22 cellular contexts compared by ENCODE assay signal in genomic region chr11:77120571-77120970, GRCh38. TPM values are rescaled to one million over a fixed set of nuclear protein-coding genes. Genes with fewer than 3 reads are reported as not detected.
DNase-seq lines count a peak whose midpoint lies in the region; ATAC-seq, FAIRE-seq and TF ChIP-seq lines count a peak whose summit lies in the region.
"Had no signal": no experiment of that assay in that cellular context is flagged by ENCODE, and none has a peak within 500 bp of the region (broad histone marks: within the 10 kb centered on the region; RNA-seq: fewer than 3 reads in every experiment).

No MANE protein-coding gene starts in this region.

- no peaks in the 10 kb centered on the region for H3K36me3 ChIP-seq in left ventricle myocardium inferior
- peaks cover 7% of the 10 kb centered on the region; the same call in 1 of the 2 replicates for H3K36me3 ChIP-seq in Loucy (ENCODE audit: insufficient read depth, low read length)
- H3K36me3 ChIP-seq in kidney (ENCODE audit: control insufficient read depth in 1 of 2, insufficient read depth in 2 of 2, low read length in 2 of 2): peaks cover 0 to 6% of the 10 kb centered on the region in 2 donors

- TF ChIP-seq CTCF in left ventricle myocardium inferior (IDR thresholded peaks at IDR 0.05; ENCODE audit: borderline replicate concordance): no peak
- TF ChIP-seq CTCF in Loucy (conservative IDR thresholded peaks at IDR 0.05; ENCODE audit: low read length): no peak
- no peak for TF ChIP-seq CTCF in kidney (IDR thresholded peaks at IDR 0.05; ENCODE audit: borderline replicate concordance, extremely low read depth, insufficient read depth)

- H3K4me1 Mint-ChIP-seq in activated CD4-positive, alpha-beta T cell treated with anti-CD3 and anti-CD28 coated beads, Interleukin-2, amount 10 ng/mL, durations not matched to agents 24 days and 14 days: no peaks in the 10 kb centered on the region
- H3K4me1 Mint-ChIP-seq: CD4-positive, CD25-positive, alpha-beta regulatory T cell; H9 had no signal

- no peaks in the 10 kb centered on the region for H3K27me3 ChIP-seq in left ventricle myocardium inferior (ENCODE audit: low read depth)
- no peaks in the 10 kb centered on the region for H3K27me3 ChIP-seq in Loucy (ENCODE audit: insufficient read depth, low read length, poor library complexity, severe bottlenecking)

- no peak overlapping the region for H2AFZ ChIP-seq in Loucy (ENCODE audit: low read length)

- no peaks in the 10 kb centered on the region for H3K79me2 ChIP-seq in Loucy (ENCODE audit: insufficient read depth, low read length)

- H3K4me3 Mint-ChIP-seq in activated CD4-positive, alpha-beta T cell treated with anti-CD3 and anti-CD28 coated beads, Interleukin-2, amount 10 ng/mL, durations not matched to agents 24 days and 14 days: no peak overlapping the region
- H3K4me3 Mint-ChIP-seq: CD4-positive, CD25-positive, alpha-beta regulatory T cell; H9 had no signal

- H3K36me3 Mint-ChIP-seq in activated CD4-positive, alpha-beta T cell treated with anti-CD3 and anti-CD28 coated beads, Interleukin-2, amount 10 ng/mL, durations not matched to agents 24 days and 14 days (ENCODE audit: low read depth): no peaks in the 10 kb centered on the region

- H3K9me3 ChIP-seq in left ventricle myocardium inferior (replicated peaks) (no peaks in the 10 kb centered on the region), Loucy (ENCODE audit: insufficient read depth, low read depth, low read length) (no peaks in the 10 kb centered on the region), kidney (ENCODE audit: control insufficient read depth in 1 of 2, low read length in 2 of 2) (no peaks in the 10 kb centered on the region)

- no peaks in the 10 kb centered on the region for H4K20me1 ChIP-seq in Loucy (ENCODE audit: insufficient read depth, low read length, poor library complexity, severe bottlenecking)

- no peaks in the 10 kb centered on the region for H3K4me1 ChIP-seq in left ventricle myocardium inferior
- peaks cover 20% of the 10 kb centered on the region for H3K4me1 ChIP-seq in Loucy (ENCODE audit: insufficient read depth, low read length, poor library complexity, severe bottlenecking)
- H3K4me1 ChIP-seq in kidney (ENCODE audit: control insufficient read depth in 1 of 2, insufficient read depth in 1 of 2, low read depth in 1 of 2, low read length in 2 of 2): no peaks in the 10 kb centered on the region

- intact Hi-C loops in Right ventricle myocardium superior (cut with DNase I) (no loop called here), left ventricle myocardium inferior (cut with micrococcal nuclease) (no loop called here), kidney (cut with DNase I) (no loop called here)
- intact Hi-C loops in activated CD4-positive, alpha-beta T cell treated with anti-CD3 and anti-CD28 coated beads, Interleukin-2, amount 10 ng/mL, durations not matched to agents 24 days and 14 days (cut with micrococcal nuclease): no loop called here

- FAIRE-seq in kidney (lab: Jason Lieb, UNC): no peak
- FAIRE-seq: GM12878, H1 had no signal

- no peak overlapping the region for H3K27ac ChIP-seq in left ventricle myocardium inferior (replicated peaks)
- H3K27ac ChIP-seq in kidney (ENCODE audit: low read depth in 2 of 2, low read length in 2 of 2): no peak overlapping the region

- H3K9me2 ChIP-seq in Loucy (replicated peaks; ENCODE audit: low read depth, low read length): no peaks in the 10 kb centered on the region

- H3K4me3 ChIP-seq in left ventricle myocardium inferior: no peak overlapping the region
- peak overlapping the region; percentile 27 for H3K4me3 ChIP-seq in Loucy (ENCODE audit: low read length, poor library complexity, severe bottlenecking)
- H3K4me3 ChIP-seq in kidney (ENCODE audit: low read length in 2 of 2): no peak overlapping the region
- H3K4me3 ChIP-seq: GM12878 had no signal

- no peaks in the 10 kb centered on the region for H3K9me3 Mint-ChIP-seq in activated CD4-positive, alpha-beta T cell treated with anti-CD3 and anti-CD28 coated beads, Interleukin-2, amount 10 ng/mL, durations not matched to agents 24 days and 14 days
- H3K9me3 Mint-ChIP-seq: CD8-positive, alpha-beta memory T cell; H9 had no signal

- no peaks in the 10 kb centered on the region for H3F3A ChIP-seq in Loucy (ENCODE audit: low read depth)

- H3K27me3 Mint-ChIP-seq in activated CD4-positive, alpha-beta T cell treated with anti-CD3 and anti-CD28 coated beads, Interleukin-2, amount 10 ng/mL, durations not matched to agents 24 days and 14 days: no peaks in the 10 kb centered on the region
- H3K27me3 Mint-ChIP-seq: CD8-positive, alpha-beta memory T cell had no signal

- H3K27ac Mint-ChIP-seq in activated CD4-positive, alpha-beta T cell treated with anti-CD3 and anti-CD28 coated beads, Interleukin-2, amount 10 ng/mL, durations not matched to agents 24 days and 14 days: no peak overlapping the region
- H3K27ac Mint-ChIP-seq: CD8-positive, alpha-beta memory T cell; H9 had no signal

- H3K4me2 ChIP-seq in Loucy (ENCODE audit: low read depth, low read length, poor library complexity, severe bottlenecking): peak overlapping the region; percentile 55

- ATAC-seq in Right ventricle myocardium superior (ENCODE audit: poor library complexity): no peak
- ATAC-seq in HG02970 (IDR thresholded peaks at IDR 0.05; ENCODE audit: low FRiP score, unreplicated experiment): no peak
- ATAC-seq: GM12878 had no signal

- H3K9ac ChIP-seq in Loucy (ENCODE audit: low read depth, low read length, poor library complexity, severe bottlenecking): no peak overlapping the region
- no peak overlapping the region for H3K9ac ChIP-seq in kidney (ENCODE audit: low read length in 2 of 2)

- DNase-seq in Right ventricle myocardium superior (peak; percentile 35), left ventricle myocardium inferior (no peak), kidney (peak; percentile 51), NCI-H2227 (lab: John Stamatoyannopoulos, UW; ENCODE audit: unreplicated experiment) (no peak)
- no peak for DNase-seq in activated CD4-positive, alpha-beta T cell treated with anti-CD3 and anti-CD28 coated beads, Interleukin-2, amount 10 ng/mL, durations not matched to agents 24 days and 14 days
- DNase-seq: 8988T; C1 segment of cervical spinal cord; CD4-positive, CD25-positive, alpha-beta regulatory T cell; CD8-positive, alpha-beta memory T cell; COR-L47; DMS 273 treated with DMSO at 0.1 percent for 48 hours; DMS53; EL; H9; IMR-90 had no signal

RNA-seq across cellular contexts. Expression of gene MYO7A, which starts 7.5 kb away (rescaled TPM):
- total RNA-seq in Right ventricle myocardium superior (4.4 TPM), left ventricle myocardium inferior (3.2 TPM), kidney (10.7 TPM)
- polyA plus RNA-seq in kidney (ENCODE audit: insufficient read depth, low read depth, low replicate concordance): 6.1 TPM
- total RNA-seq in activated CD4-positive, alpha-beta T cell treated with anti-CD3 and anti-CD28 coated beads, Interleukin-2, amount 10 ng/mL, durations not matched to agents 24 days and 14 days: 0.07 TPM in 1 of 2 replicates, not detected in the other
- total RNA-seq: A673, IMR-90 had no signal
- polyA plus RNA-seq: AG04450 had no signal

RNA-seq across cellular contexts. Expression of gene OMP, which starts 17.9 kb away (rescaled TPM):
- total RNA-seq in Right ventricle myocardium superior (not detected), left ventricle myocardium inferior (not detected), kidney (1.8 TPM)
- polyA plus RNA-seq in kidney (ENCODE audit: insufficient read depth, low read depth, low replicate concordance): not detected
- total RNA-seq in activated CD4-positive, alpha-beta T cell treated with anti-CD3 and anti-CD28 coated beads, Interleukin-2, amount 10 ng/mL, durations not matched to agents 24 days and 14 days: not detected in 2 replicates
- total RNA-seq: A673; CD4-positive, CD25-positive, alpha-beta regulatory T cell; CD8-positive, alpha-beta memory T cell; G401; GM12878; H1; H9; IMR-90 had no signal
- polyA plus RNA-seq: AG04450; CD4-positive, CD25-positive, alpha-beta regulatory T cell; CD8-positive, alpha-beta memory T cell; GM12878; H1 had no signal

RNA-seq across cellular contexts. Expression of gene CAPN5, which starts 53.8 kb away (rescaled TPM):
- total RNA-seq in Right ventricle myocardium superior (2.6 TPM), left ventricle myocardium inferior (2.3 TPM), kidney (36.0 TPM)
- polyA plus RNA-seq in kidney (ENCODE audit: insufficient read depth, low read depth, low replicate concordance): 20.0 TPM
- 0.30 TPM in 1 of 2 replicates, not detected in the other for total RNA-seq in activated CD4-positive, alpha-beta T cell treated with anti-CD3 and anti-CD28 coated beads, Interleukin-2, amount 10 ng/mL, durations not matched to agents 24 days and 14 days

Comparison
In these comparisons a context has a peak if more than half of its experiments do, and no peak if none do; other contexts are left out.
1. DNase-seq: peak in Right ventricle myocardium superior (single experiment) and kidney (single experiment); none in left ventricle myocardium inferior (single experiment), activated CD4-positive, alpha-beta T cell treated with anti-CD3 and anti-CD28 coated beads, Interleukin-2, amount 10 ng/mL, durations not matched to agents 24 days and 14 days (single experiment) and NCI-H2227 (single experiment).
2. RNA of gene CAPN5, which starts 53.8 kb away (total RNA-seq): 36.0 TPM in kidney (single experiment); 2.6 TPM in Right ventricle myocardium superior (single experiment), 2.3 TPM in left ventricle myocardium inferior (single experiment) and 0.30 TPM in activated CD4-positive, alpha-beta T cell treated with anti-CD3 and anti-CD28 coated beads, Interleukin-2, amount 10 ng/mL, durations not matched to agents 24 days and 14 days; every median in the first group is over 10 times any median in the second.